1 cellular context compared by ENCODE assay signal in genomic region chr6:150711584-150712501, GRCh38.
TF ChIP-seq lines count a peak whose summit lies in the region.

No MANE protein-coding gene starts in this region.

TF ChIP-seq in H1, 55 proteins besides CTCF, POLR2A, EP300 and RAD21 (continued from another document):
- TF ChIP-seq CHD7 (IDR thresholded peaks at IDR 0.05; ENCODE audit: insufficient replicate concordance, low read length) (no peak), SIX5 (IDR thresholded peaks at IDR 0.05; ENCODE audit: low read depth, low read length) (no peak), TAF1 (IDR thresholded peaks at IDR 0.05; ENCODE audit: low read depth, low read length) (no peak), HDAC6 (IDR thresholded peaks at IDR 0.05; ENCODE audit: low read depth, low read length) (no peak), KDM1A (IDR thresholded peaks at IDR 0.05; ENCODE audit: borderline replicate concordance, low read length) (no peak), RXRA (IDR thresholded peaks at IDR 0.05; ENCODE audit: insufficient read depth, low read depth, low read length) (no peak), SRF (IDR thresholded peaks at IDR 0.05; ENCODE audit: low read depth, low read length) (no peak), TAF7 (optimal IDR thresholded peaks at IDR 0.05; ENCODE audit: borderline replicate concordance, low read depth, low read length) (no peak), CHD2 (IDR thresholded peaks at IDR 0.05; ENCODE audit: low read length) (no peak), NRF1 (IDR thresholded peaks at IDR 0.05; ENCODE audit: low read depth, low read length) (no peak), SIN3A (conservative IDR thresholded peaks at IDR 0.05 in 1 of 2, IDR thresholded peaks at IDR 0.05 in 1 of 2; ENCODE audit: low read depth in 1 of 2, low read length in 2 of 2) (no peak), GTF2F1 (IDR thresholded peaks at IDR 0.05; ENCODE audit: borderline replicate concordance, low read depth, low read length) (no peak), CHD1 (IDR thresholded peaks at IDR 0.05; ENCODE audit: low read depth, low read length) (no peak), CEBPB (IDR thresholded peaks at IDR 0.05; ENCODE audit: low read depth, low read length) (no peak), CBX5 (IDR thresholded peaks at IDR 0.05; ENCODE audit: low read depth, low read length) (no peak)
